ENCODE assay signal across 1 cellular context in the genomic region with DNA sequence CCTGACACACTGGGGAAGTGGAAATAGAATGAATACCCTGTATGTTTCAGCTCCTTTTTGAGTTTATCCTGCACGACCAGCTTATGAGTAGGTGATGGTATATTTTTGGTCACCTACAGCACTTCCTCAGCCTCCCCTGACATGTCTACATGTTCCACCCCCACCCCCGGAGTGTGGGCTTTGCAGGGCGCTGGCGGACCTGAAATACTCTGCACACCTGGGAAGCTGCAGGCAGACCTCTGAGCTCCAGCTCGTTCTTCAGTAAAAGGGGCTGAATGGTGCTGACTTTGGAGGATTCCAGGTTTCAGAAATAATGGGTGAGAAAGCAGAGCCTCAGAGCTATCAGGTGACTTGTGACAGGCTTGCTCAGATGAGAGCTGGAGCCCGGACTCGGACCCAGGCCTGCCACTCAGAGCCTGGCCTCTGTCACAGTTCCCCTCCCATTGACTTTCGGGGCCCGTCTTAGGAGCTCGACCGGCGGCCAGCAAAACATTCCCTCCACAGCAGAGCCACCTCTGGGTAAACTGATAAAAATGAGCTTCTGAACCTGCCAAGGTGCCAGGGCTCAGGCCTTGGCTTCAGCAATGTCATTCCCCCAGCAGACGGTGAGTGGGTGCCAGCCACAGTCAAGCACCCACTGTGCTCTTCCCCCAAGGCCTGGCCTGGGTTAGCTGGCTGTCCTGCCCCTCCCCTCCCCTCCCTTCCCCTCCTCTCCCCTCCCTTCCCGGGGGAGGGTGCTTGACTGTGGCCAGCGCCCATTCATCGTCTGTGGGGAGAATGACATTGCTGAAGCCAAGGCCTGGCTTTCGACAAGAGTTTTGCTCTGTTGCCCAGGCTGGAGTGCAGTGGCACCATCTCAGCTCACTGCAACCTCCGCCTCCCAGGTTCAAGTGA.
TF ChIP-seq lines count a peak whose summit lies in the region.

No MANE protein-coding gene starts in this region.

TF ChIP-seq in H1, 55 proteins besides CTCF, POLR2A, EP300 and RAD21:
- no peak for TF ChIP-seq TAF7 (optimal IDR thresholded peaks at IDR 0.05; ENCODE audit: borderline replicate concordance, low read depth, low read length)
- TF ChIP-seq ZNF274 (IDR thresholded peaks at IDR 0.05; ENCODE audit: borderline replicate concordance, extremely low read depth, low read length), result no peak
- TF ChIP-seq GABPA (IDR thresholded peaks at IDR 0.05; ENCODE audit: borderline replicate concordance, insufficient read depth, low read length), result no peak
- TF ChIP-seq EGR1 (IDR thresholded peaks at IDR 0.05; ENCODE audit: borderline replicate concordance, low read depth, low read length), result no peak
- TF ChIP-seq JUND (IDR thresholded peaks at IDR 0.05; ENCODE audit: low read length), result no peak
- TF ChIP-seq CBX5 (IDR thresholded peaks at IDR 0.05; ENCODE audit: low read depth, low read length), result no peak
- no peak for TF ChIP-seq SIRT6 (IDR thresholded peaks at IDR 0.05; ENCODE audit: low read length)
- TF ChIP-seq BACH1 (IDR thresholded peaks at IDR 0.05; ENCODE audit: low read length), result no peak
- TF ChIP-seq TBP (IDR thresholded peaks at IDR 0.05; ENCODE audit: low read depth, low read length), result no peak
- TF ChIP-seq SIN3A (conservative IDR thresholded peaks at IDR 0.05 in 1 of 2, IDR thresholded peaks at IDR 0.05 in 1 of 2; ENCODE audit: low read depth in 1 of 2, low read length in 2 of 2), result no peak
- TF ChIP-seq CREB1 (IDR thresholded peaks at IDR 0.05), result no peak
- TF ChIP-seq SUZ12 (IDR thresholded peaks at IDR 0.05; ENCODE audit: low read length), result no peak
- TF ChIP-seq RXRA (IDR thresholded peaks at IDR 0.05; ENCODE audit: insufficient read depth, low read depth, low read length), result no peak
